3 cellular contexts compared by ENCODE assay signal in the genomic region with DNA sequence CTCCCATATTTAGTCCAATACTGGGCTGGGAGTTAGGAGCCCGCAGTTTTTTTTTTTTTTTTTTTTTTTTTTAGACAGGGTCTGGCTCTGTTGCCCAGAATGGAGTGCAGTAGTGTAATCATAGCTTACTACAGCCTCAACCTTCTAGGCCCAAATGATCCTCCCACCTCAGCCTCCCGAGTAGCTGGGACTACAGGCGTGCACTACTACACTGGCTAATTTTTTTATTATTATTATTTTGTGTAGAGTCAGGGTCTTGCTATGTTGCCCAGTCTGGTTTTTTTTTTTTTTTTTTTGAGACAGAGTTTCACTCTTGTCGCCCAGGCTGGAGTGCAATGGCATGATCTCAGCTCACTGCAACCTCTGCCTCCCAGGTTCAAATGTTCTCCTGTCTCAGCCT. TPM values are rescaled to one million over a fixed set of nuclear protein-coding genes. Genes with fewer than 3 reads are reported as not detected.
"Had no signal": no experiment of that assay in that cellular context is flagged by ENCODE, and none has a peak within 500 bp of the region (broad histone marks: within the 10 kb centered on the region; RNA-seq: fewer than 3 reads in every experiment).

No MANE protein-coding gene starts in this region.

RNA-seq across cellular contexts. Expression of a gene that starts 13.7 kb away (rescaled TPM):
- total RNA-seq: OCI-LY7, RPMI7951, T-cell had no signal
